In genomic region chr2:62363166-62363565, GRCh38 we compare ENCODE assay signal across 12 cellular contexts.
DNase-seq lines count a peak whose midpoint lies in the region; ATAC-seq and TF ChIP-seq lines count a peak whose summit lies in the region.
"Had no signal": no experiment of that assay in that cellular context is flagged by ENCODE, and none has a peak within 500 bp of the region (broad histone marks: within the 10 kb centered on the region; RNA-seq: fewer than 3 reads in every experiment).

No MANE protein-coding gene starts in this region.

- in situ Hi-C loops in GM13977 (cut with MboI; ENCODE audit: low pct_unique_long_range_greater_than_20kb, low sequenced_read_pairs, unreplicated experiment) = no loop called here

- no peak overlapping the region for H3K4me3 ChIP-seq in colonic mucosa
- H3K4me3 ChIP-seq: ascending aorta, tibial nerve had no signal

- H3K9me3 ChIP-seq in colonic mucosa = no peaks in the 10 kb centered on the region

- H3K36me3 ChIP-seq in colonic mucosa = no peaks in the 10 kb centered on the region
- H3K36me3 ChIP-seq: ascending aorta, tibial nerve had no signal

- DNase-seq in GM13977 (ENCODE audit: low spot score) (peak; percentile 73), colonic mucosa (no peak), RKO (ENCODE audit: low spot score) (no peak), NAMALWA (ENCODE audit: low spot score) (no peak)
- DNase-seq in stimulated activated CD4-positive, alpha-beta T cell treated with anti-CD3 and anti-CD28 coated beads, Interleukin-4, amount 100 ng/mL, for 1 hour = no peak
- DNase-seq: hippocampal formation had no signal

- TF ChIP-seq CTCF in GM13977 (IDR thresholded peaks at IDR 0.05; ENCODE audit: extremely low read depth, insufficient read depth, missing control alignments) = no peak
- TF ChIP-seq CTCF in colonic mucosa (IDR thresholded peaks at IDR 0.05) = no peak

- intact Hi-C loops in colonic mucosa (cut with DNase I) = no loop called here

- H3K27ac ChIP-seq in colonic mucosa = no peak overlapping the region
- H3K27ac ChIP-seq: ascending aorta, HL-60, tibial nerve had no signal

- ATAC-seq in GM19463 (IDR thresholded peaks at IDR 0.05; ENCODE audit: unreplicated experiment) = peak; percentile 76
- peak; percentile 77 for ATAC-seq in HG02870 (IDR thresholded peaks at IDR 0.05; ENCODE audit: unreplicated experiment)
- ATAC-seq in HG03565 (IDR thresholded peaks at IDR 0.05; ENCODE audit: unreplicated experiment) = peak; percentile 74

- no peaks in the 10 kb centered on the region for H3K27me3 ChIP-seq in colonic mucosa
- H3K27me3 ChIP-seq: ascending aorta, tibial nerve had no signal

- no peak overlapping the region for H3K9ac ChIP-seq in colonic mucosa (ENCODE audit: low read depth in 2 of 2, low read length in 2 of 2)

- H3K4me1 ChIP-seq in colonic mucosa = no peaks in the 10 kb centered on the region
- H3K4me1 ChIP-seq: ascending aorta, tibial nerve had no signal
